Comparison of ENCODE assay signal across 14 cellular contexts in genomic region chr3:12643010-12643380, GRCh38. TPM values are rescaled to one million over a fixed set of nuclear protein-coding genes. Genes with fewer than 3 reads are reported as not detected.
DNase-seq lines count a peak whose midpoint lies in the region; ATAC-seq and TF ChIP-seq lines count a peak whose summit lies in the region.
"Had no signal": no experiment of that assay in that cellular context is flagged by ENCODE, and none has a peak within 500 bp of the region (broad histone marks: within the 10 kb centered on the region; RNA-seq: fewer than 3 reads in every experiment).

No MANE protein-coding gene starts in this region.

- DNase-seq in activated T-cell treated with anti-CD3 and anti-CD28 coated beads, Interleukin-2, amount 50 U/mL, for 24 hours, result no peak
- DNase-seq in activated T-cell treated with anti-CD3 and anti-CD28 coated beads, Interleukin-2, amount 50 U/mL, for 4 hours, result no peak
- DNase-seq in SK-N-SH, result no peak
- no peak for DNase-seq in immature natural killer cell
- no peak for DNase-seq in stimulated activated effector memory CD8-positive, alpha-beta T cell treated with anti-CD3 and anti-CD28 coated beads, Interleukin-12 subunit alpha, Interleukin-12 subunit beta, amount 100 ng/mL, for 72 hours (ENCODE audit: low spot score in 2 of 2)
- DNase-seq in caudate nucleus (lab: John Stamatoyannopoulos, UW), result no peak
- DNase-seq: activated CD4-positive, alpha-beta T cell treated with anti-CD3 and anti-CD28 coated beads, Interleukin-2, amount 10 ng/mL, durations not matched to agents 24 days and 14 days; foreskin keratinocyte; NCI-H510A treated with DMSO at 0.1 percent for 48 hours; sigmoid colon had no signal

- H3K4me1 Mint-ChIP-seq in activated T-cell treated with anti-CD3 and anti-CD28 coated beads, Interleukin-2, amount 50 U/mL, for 24 hours (ENCODE audit: low read depth), result peaks cover 59% of the 10 kb centered on the region
- peaks cover 44% of the 10 kb centered on the region for H3K4me1 Mint-ChIP-seq in activated T-cell treated with anti-CD3 and anti-CD28 coated beads, Interleukin-2, amount 50 U/mL, for 4 hours (ENCODE audit: low read depth)
- peaks cover 59 to 80% of the 10 kb centered on the region in 2 donors for H3K4me1 Mint-ChIP-seq in immature natural killer cell
- peaks cover 34% of the 10 kb centered on the region for H3K4me1 Mint-ChIP-seq in stimulated activated effector memory CD8-positive, alpha-beta T cell treated with anti-CD3 and anti-CD28 coated beads, Interleukin-12 subunit alpha, Interleukin-12 subunit beta, amount 100 ng/mL, for 72 hours

- H3K9me2 ChIP-seq in SK-N-SH, result no peaks in the 10 kb centered on the region

- no peak for TF ChIP-seq RAD21 in SK-N-SH (IDR thresholded peaks at IDR 0.05; ENCODE audit: low read length)

- H3K4me3 ChIP-seq in SK-N-SH (ENCODE audit: low read depth in 2 of 2, low read length in 1 of 2), result no peak overlapping the region
- H3K4me3 ChIP-seq: sigmoid colon had no signal

- no peak overlapping the region for H3K4me3 Mint-ChIP-seq in activated T-cell treated with anti-CD3 and anti-CD28 coated beads, Interleukin-2, amount 50 U/mL, for 24 hours
- no peak overlapping the region for H3K4me3 Mint-ChIP-seq in activated T-cell treated with anti-CD3 and anti-CD28 coated beads, Interleukin-2, amount 50 U/mL, for 4 hours
- H3K4me3 Mint-ChIP-seq in immature natural killer cell, result no peak overlapping the region
- H3K4me3 Mint-ChIP-seq in stimulated activated effector memory CD8-positive, alpha-beta T cell treated with anti-CD3 and anti-CD28 coated beads, Interleukin-12 subunit alpha, Interleukin-12 subunit beta, amount 100 ng/mL, for 72 hours, result no peak overlapping the region
- H3K4me3 Mint-ChIP-seq: activated CD4-positive, alpha-beta T cell treated with anti-CD3 and anti-CD28 coated beads, Interleukin-2, amount 10 ng/mL, durations not matched to agents 24 days and 14 days; activated T-helper 1 cell treated with anti-CD3 and anti-CD28 coated beads, Interleukin-12 subunit alpha, Interleukin-12 subunit beta, Interleukin-2, Interleukin-4 antibody, amounts not matched to agents 30 ng/mL and 10 ng/mL and 1 ng/mL, durations not matched to agents 14 hours and 24 hours and 36 hours; stimulated activated naive CD8-positive, alpha-beta T cell treated with anti-CD3 and anti-CD28 coated beads, Interleukin-15, Interleukin-2, amounts not matched to agents 100 ng/mL and 50 ng/mL, for 24 hours had no signal

- POLR2A ChIA-PET in SK-N-SH (lab: Yijun Ruan, JAX), result no interaction called here

- H3F3A ChIP-seq in SK-N-SH (replicated peaks; ENCODE audit: insufficient read depth), result peaks cover 15% of the 10 kb centered on the region

- peaks cover 87% of the 10 kb centered on the region for H4K20me1 ChIP-seq in SK-N-SH (ENCODE audit: insufficient read depth)

- ATAC-seq in activated T-cell treated with anti-CD3 and anti-CD28 coated beads, Interleukin-2, amount 50 U/mL, for 4 hours, result no peak
- ATAC-seq in stimulated activated effector memory CD8-positive, alpha-beta T cell treated with anti-CD3 and anti-CD28 coated beads, Interleukin-12 subunit alpha, Interleukin-12 subunit beta, amount 100 ng/mL, for 72 hours, result no peak
- ATAC-seq in HG02852 (IDR thresholded peaks at IDR 0.05; ENCODE audit: unreplicated experiment) (no peak), GM18868 (IDR thresholded peaks at IDR 0.05; ENCODE audit: unreplicated experiment) (no peak)
- ATAC-seq: foreskin keratinocyte had no signal

- no peaks in the 10 kb centered on the region for H3K9me3 ChIP-seq in SK-N-SH
- H3K9me3 ChIP-seq: sigmoid colon had no signal

- H3K36me3 ChIP-seq in SK-N-SH (replicated peaks in 1 of 2; ENCODE audit: control insufficient read depth in 1 of 2, insufficient read depth in 2 of 2, low read length in 1 of 2), result no peaks in the 10 kb centered on the region
- H3K36me3 ChIP-seq: sigmoid colon had no signal

- H3K27ac ChIP-seq in SK-N-SH (ENCODE audit: low read depth in 2 of 2, low read length in 1 of 2), result peak overlapping the region; percentile 53 to 54; a peak in 3 of 4 replicates
- no peak overlapping the region for H3K27ac ChIP-seq in caudate nucleus (ENCODE audit: low read depth, low read length)
- H3K27ac ChIP-seq: foreskin keratinocyte had no signal

- no peaks in the 10 kb centered on the region for H3K27me3 ChIP-seq in SK-N-SH (ENCODE audit: insufficient read depth)
- H3K27me3 ChIP-seq: foreskin keratinocyte, sigmoid colon had no signal

- H3K27ac Mint-ChIP-seq in activated T-cell treated with anti-CD3 and anti-CD28 coated beads, Interleukin-2, amount 50 U/mL, for 24 hours, result peak overlapping the region; percentile 3
- H3K27ac Mint-ChIP-seq in immature natural killer cell, result peak overlapping the region in 4 of 6 donors; percentile 29 to 51 (median 46)
- H3K27ac Mint-ChIP-seq in stimulated activated effector memory CD8-positive, alpha-beta T cell treated with anti-CD3 and anti-CD28 coated beads, Interleukin-12 subunit alpha, Interleukin-12 subunit beta, amount 100 ng/mL, for 72 hours, result peak overlapping the region; percentile 39
- H3K27ac Mint-ChIP-seq: activated CD4-positive, alpha-beta T cell treated with anti-CD3 and anti-CD28 coated beads, Interleukin-2, amount 10 ng/mL, durations not matched to agents 24 days and 14 days; activated T-helper 1 cell treated with anti-CD3 and anti-CD28 coated beads, Interleukin-12 subunit alpha, Interleukin-12 subunit beta, Interleukin-2, Interleukin-4 antibody, amounts not matched to agents 30 ng/mL and 10 ng/mL and 1 ng/mL, durations not matched to agents 14 hours and 24 hours and 36 hours; stimulated activated naive CD8-positive, alpha-beta T cell treated with anti-CD3 and anti-CD28 coated beads, Interleukin-15, Interleukin-2, amounts not matched to agents 100 ng/mL and 50 ng/mL, for 24 hours had no signal

- peaks cover 100% of the 10 kb centered on the region for H3K79me2 ChIP-seq in SK-N-SH (ENCODE audit: insufficient read depth)

- TF ChIP-seq EP300 in SK-N-SH (IDR thresholded peaks at IDR 0.05; ENCODE audit: borderline replicate concordance in 1 of 2, low read depth in 1 of 2, low read length in 1 of 2), result no peak

- H2AFZ ChIP-seq in SK-N-SH (ENCODE audit: low read depth), result no peak overlapping the region

- H3K9ac ChIP-seq in SK-N-SH, result no peak overlapping the region

- peaks cover 41% of the 10 kb centered on the region for H3K36me3 Mint-ChIP-seq in activated T-cell treated with anti-CD3 and anti-CD28 coated beads, Interleukin-2, amount 50 U/mL, for 24 hours (ENCODE audit: low read depth)
- H3K36me3 Mint-ChIP-seq in activated T-cell treated with anti-CD3 and anti-CD28 coated beads, Interleukin-2, amount 50 U/mL, for 4 hours (ENCODE audit: insufficient read depth), result peaks cover 17% of the 10 kb centered on the region
- H3K36me3 Mint-ChIP-seq in immature natural killer cell, result no peaks in the 10 kb centered on the region
- peaks cover 15% of the 10 kb centered on the region for H3K36me3 Mint-ChIP-seq in stimulated activated effector memory CD8-positive, alpha-beta T cell treated with anti-CD3 and anti-CD28 coated beads, Interleukin-12 subunit alpha, Interleukin-12 subunit beta, amount 100 ng/mL, for 72 hours

- H3K9me3 Mint-ChIP-seq in activated T-cell treated with anti-CD3 and anti-CD28 coated beads, Interleukin-2, amount 50 U/mL, for 24 hours, result no peaks in the 10 kb centered on the region
- no peaks in the 10 kb centered on the region for H3K9me3 Mint-ChIP-seq in activated T-cell treated with anti-CD3 and anti-CD28 coated beads, Interleukin-2, amount 50 U/mL, for 4 hours
- H3K9me3 Mint-ChIP-seq in immature natural killer cell, result no peaks in the 10 kb centered on the region
- no peaks in the 10 kb centered on the region for H3K9me3 Mint-ChIP-seq in stimulated activated effector memory CD8-positive, alpha-beta T cell treated with anti-CD3 and anti-CD28 coated beads, Interleukin-12 subunit alpha, Interleukin-12 subunit beta, amount 100 ng/mL, for 72 hours
- H3K9me3 Mint-ChIP-seq: activated CD4-positive, alpha-beta T cell treated with anti-CD3 and anti-CD28 coated beads, Interleukin-2, amount 10 ng/mL, durations not matched to agents 24 days and 14 days; activated T-helper 1 cell treated with anti-CD3 and anti-CD28 coated beads, Interleukin-12 subunit alpha, Interleukin-12 subunit beta, Interleukin-2, Interleukin-4 antibody, amounts not matched to agents 30 ng/mL and 10 ng/mL and 1 ng/mL, durations not matched to agents 14 hours and 24 hours and 36 hours; stimulated activated naive CD8-positive, alpha-beta T cell treated with anti-CD3 and anti-CD28 coated beads, Interleukin-15, Interleukin-2, amounts not matched to agents 100 ng/mL and 50 ng/mL, for 24 hours had no signal

- no peaks in the 10 kb centered on the region for H3K27me3 Mint-ChIP-seq in activated T-cell treated with anti-CD3 and anti-CD28 coated beads, Interleukin-2, amount 50 U/mL, for 24 hours
- no peaks in the 10 kb centered on the region for H3K27me3 Mint-ChIP-seq in activated T-cell treated with anti-CD3 and anti-CD28 coated beads, Interleukin-2, amount 50 U/mL, for 4 hours (ENCODE audit: low read depth)
- H3K27me3 Mint-ChIP-seq in immature natural killer cell (ENCODE audit: low read depth in 3 of 3), result peaks cover 0 to 2% (median 0%) of the 10 kb centered on the region in 3 donors
- H3K27me3 Mint-ChIP-seq: activated CD4-positive, alpha-beta T cell treated with anti-CD3 and anti-CD28 coated beads, Interleukin-2, amount 10 ng/mL, durations not matched to agents 24 days and 14 days; stimulated activated naive CD8-positive, alpha-beta T cell treated with anti-CD3 and anti-CD28 coated beads, Interleukin-15, Interleukin-2, amounts not matched to agents 100 ng/mL and 50 ng/mL, for 24 hours had no signal

- H3K4me2 ChIP-seq in SK-N-SH, result peak overlapping the region; percentile 37; the same call in 1 of the 2 replicates

- peaks cover 0 to 25% of the 10 kb centered on the region in 2 experiments; a peak in 2 of 4 replicates for H3K4me1 ChIP-seq in SK-N-SH (ENCODE audit: control insufficient read depth in 1 of 2, insufficient read depth in 2 of 2, low read depth in 1 of 2, low read length in 1 of 2)

- no peak for TF ChIP-seq CTCF in SK-N-SH (IDR thresholded peaks at IDR 0.05)

- CTCF ChIA-PET in SK-N-SH (lab: Yijun Ruan, JAX), result no interaction called here

TF ChIP-seq in SK-N-SH, 30 proteins besides CTCF, POLR2A, EP300 and RAD21 (continues in another document):
- TF ChIP-seq FOXM1 (IDR thresholded peaks at IDR 0.05; ENCODE audit: low read depth), result no peak
- TF ChIP-seq GABPA (IDR thresholded peaks at IDR 0.05; ENCODE audit: low read depth), result no peak
- no peak for TF ChIP-seq CHD2 (IDR thresholded peaks at IDR 0.05; ENCODE audit: low read length, partially characterized antibody)

RNA-seq across cellular contexts. Expression of gene RAF1, which starts 20.9 kb away (rescaled TPM):
- 100 to 1,000 TPM in 2 of 3 donors, 10 to 100 TPM in 1; 97.2 to 104 (median 100) TPM for total RNA-seq in activated T-cell treated with anti-CD3 and anti-CD28 coated beads, Interleukin-2, amount 50 U/mL, for 4 hours
- 58.7 and 82.3 TPM in 2 replicates for polyA plus RNA-seq in SK-N-SH (2012; rRNA removed)
- 39.8 and 52.9 TPM in 2 replicates for polyA plus RNA-seq in SK-N-SH (2012; cell fraction: cytosol; rRNA removed)
- 98.4 and 158 TPM in 2 replicates for polyA plus RNA-seq in SK-N-SH (2012; cell fraction: nucleus; rRNA removed)
- polyA plus RNA-seq in immature natural killer cell, result 10 to 100 TPM; 44.3 to 87.2 (median 81.7) TPM
